In genomic region chr2:36682562-36682961, GRCh38 we compare ENCODE assay signal across 10 cellular contexts. TPM values are rescaled to one million over a fixed set of nuclear protein-coding genes. Genes with fewer than 3 reads are reported as not detected.
"Had no signal": no experiment of that assay in that cellular context is flagged by ENCODE, and none has a peak within 500 bp of the region (broad histone marks: within the 10 kb centered on the region; RNA-seq: fewer than 3 reads in every experiment).

No MANE protein-coding gene starts in this region.

- H3K27ac Mint-ChIP-seq: GM23338, H9, HFFc6 had no signal

- H3K4me3 Mint-ChIP-seq: GM23338, H9, HFFc6 had no signal

- H3K4me2 ChIP-seq: GM23338, KMS-11 had no signal

- DNase-seq: H9, HCEC 1CT, HFFc6, IMR-90, KBM-7 had no signal

- H3K9ac ChIP-seq: KMS-11 had no signal

- H2AFZ ChIP-seq: GM23338 had no signal

- ATAC-seq: GM23338 had no signal

- H3K27ac ChIP-seq: HL-60, KMS-11 had no signal

- H3K4me3 ChIP-seq: GM23338 had no signal

RNA-seq across cellular contexts. Expression of gene VIT, which starts 13.9 kb away (rescaled TPM):
- total RNA-seq: GM23338, H1, HT1080 had no signal
